8 cellular contexts compared by ENCODE assay signal in genomic region chr6:291148-291696, GRCh38. TPM values are rescaled to one million over a fixed set of nuclear protein-coding genes. Genes with fewer than 3 reads are reported as not detected.
DNase-seq lines count a peak whose midpoint lies in the region; ATAC-seq, FAIRE-seq and TF ChIP-seq lines count a peak whose summit lies in the region.

No MANE protein-coding gene starts in this region.

- H3K27ac ChIP-seq in H1 (ENCODE audit: low read depth, low read length), result peak overlapping the region; percentile 43; the same call in 1 of the 2 replicates
- H3K27ac ChIP-seq in neural progenitor cell, result no peak overlapping the region

- no peak for TF ChIP-seq EP300 in H1 (IDR thresholded peaks at IDR 0.05; ENCODE audit: borderline replicate concordance in 1 of 2, low read depth in 2 of 2, low read length in 2 of 2)

- no peak for ATAC-seq in HG03025 (IDR thresholded peaks at IDR 0.05; ENCODE audit: low FRiP score, unreplicated experiment)
- ATAC-seq in GM19023 (IDR thresholded peaks at IDR 0.05; ENCODE audit: unreplicated experiment), result no peak

- intact Hi-C loops in Caco-2 (cut with micrococcal nuclease; ENCODE audit: unreplicated experiment), result loop anchor here (5.0 kb wide), 1 partner anchor 41 kb away; no protein-coding TSS in a partner anchor

- H3K4me1 Mint-ChIP-seq in Caco-2 (ENCODE audit: low read depth, unreplicated experiment), result peaks cover 13% of the 10 kb centered on the region
- peaks cover 14% of the 10 kb centered on the region for H3K4me1 Mint-ChIP-seq in neural progenitor cell

- FAIRE-seq in H1 (lab: Jason Lieb, UNC), result no peak

- H3K56ac ChIP-seq in H1 (replicated peaks; ENCODE audit: insufficient read length, low read depth, low read length), result peak overlapping the region; percentile 60

- peak overlapping the region; percentile 76; the same call in 1 of the 2 replicates for H2AFZ ChIP-seq in H1 (ENCODE audit: low read length)
- H2AFZ ChIP-seq in neural progenitor cell (replicated peaks), result peak overlapping the region; percentile 52

- H3K9ac ChIP-seq in H1 (replicated peaks in 1 of 4; ENCODE audit: extremely low read depth in 1 of 4, low read depth in 3 of 4, low read length in 3 of 4), result 0 out of 7 replicates have a peak overlapping the region, but pooled peaks of 1 of the 4 experiments have one; percentile 42
- no peak overlapping the region for H3K9ac ChIP-seq in neural progenitor cell

- no peak overlapping the region for H2BK120ac ChIP-seq in H1 (replicated peaks; ENCODE audit: low read depth, low read length)

- no peak overlapping the region for H3K14ac ChIP-seq in H1 (ENCODE audit: insufficient read length)

- H3K23ac ChIP-seq in H1 (ENCODE audit: insufficient read length), result no peak overlapping the region

- WGBS in H1 (ENCODE audit: extremely low coverage in 1 of 2, insufficient coverage in 1 of 2, insufficient read length in 1 of 2, insufficient replicate concordance in 2 of 2, low coverage in 1 of 2, low lambda C conversion rate in 2 of 2, missing lambda C conversion rate in 1 of 2), 2 experiments, result 70% methylated on average over 8 of the region's 8 CpGs; no CpG with 5 or more reads in 1 of the 2 experiments

- TF ChIP-seq POLR2A in NB4 (IDR thresholded peaks at IDR 0.05; ENCODE audit: extremely low read depth, insufficient read length), result no peak
- TF ChIP-seq POLR2A in H1 (IDR thresholded peaks at IDR 0.05; ENCODE audit: control extremely low read depth in 1 of 2, low read depth in 2 of 2, low read length in 2 of 2), result no peak

- TF ChIP-seq CTCF in Caco-2 (IDR thresholded peaks at IDR 0.05; ENCODE audit: insufficient read depth in 1 of 2, low read depth in 1 of 2, low read length in 1 of 2, severe bottlenecking in 1 of 2, unreplicated experiment in 1 of 2), result no peak
- no peak for TF ChIP-seq CTCF in NB4 (IDR thresholded peaks at IDR 0.05; ENCODE audit: low read depth, low read length)
- no peak for TF ChIP-seq CTCF in H1 (IDR thresholded peaks at IDR 0.05; ENCODE audit: control extremely low read depth in 1 of 3, insufficient read depth in 1 of 3, low read depth in 1 of 3, low read length in 3 of 3)
- no peak for TF ChIP-seq CTCF in neural progenitor cell (IDR thresholded peaks at IDR 0.05)

- H3K27me3 ChIP-seq in Caco-2 (replicated peaks; ENCODE audit: control insufficient read depth, insufficient read depth, low read length), result no peaks in the 10 kb centered on the region
- H3K27me3 ChIP-seq in H1 (replicated peaks in 1 of 4; ENCODE audit: control insufficient read depth in 3 of 4, extremely low read depth in 1 of 4, insufficient read depth in 3 of 4, low read length in 3 of 4), result 0 out of 7 replicates have a peak, but pooled peaks cover 0 to 3% (median 0%) of the 10 kb centered on the region in 4 experiments
- no peaks in the 10 kb centered on the region for H3K27me3 ChIP-seq in neural progenitor cell

- 0 out of 2 replicates have a peak overlapping the region, but pooled peaks have one; percentile 66 for H4K8ac ChIP-seq in H1 (ENCODE audit: extremely low read depth, insufficient read depth, low read length)

- H3K79me1 ChIP-seq in H1 (ENCODE audit: low read depth, low read length), result no peaks in the 10 kb centered on the region

- H3K4me3 ChIP-seq in Caco-2 (ENCODE audit: low read depth, low read length) (peak overlapping the region; percentile 80), NB4 (ENCODE audit: low read depth, low read length) (peak overlapping the region; percentile 69), H1 (ENCODE audit: extremely low read depth in 1 of 4, insufficient read depth in 2 of 4, low read depth in 3 of 4, low read length in 4 of 4) (peak overlapping the region; percentile 47 to 66 (median 54)), neural progenitor cell (peak overlapping the region; percentile 60)

- H3K4me2 ChIP-seq in H1 (ENCODE audit: insufficient read depth in 1 of 2, low read depth in 2 of 2, low read length in 2 of 2) (peak overlapping the region; percentile 74 to 94), neural progenitor cell (peak overlapping the region; percentile 88)

- H2BK20ac ChIP-seq in H1 (ENCODE audit: low read length), result no peak overlapping the region

- H3K9me3 ChIP-seq in Caco-2, result no peaks in the 10 kb centered on the region
- peaks cover 28 to 79% of the 10 kb centered on the region in 2 experiments for H3K9me3 ChIP-seq in H1 (ENCODE audit: insufficient read depth in 2 of 2, low read depth in 1 of 2, low read length in 1 of 2)
- H3K9me3 ChIP-seq in neural progenitor cell (ENCODE audit: low read depth), result peaks cover 4% of the 10 kb centered on the region

- TSS peak; percentile 82 for BruUV-seq in Caco-2 (replicated peaks; lab: Mats Ljungman, UMichigan)

- H3K27ac Mint-ChIP-seq in Caco-2 (ENCODE audit: unreplicated experiment) (peak overlapping the region; percentile 18), neural progenitor cell (peak overlapping the region; percentile 71)

- H2BK15ac ChIP-seq in H1 (ENCODE audit: low read length), result no peak overlapping the region

- H4K20me1 ChIP-seq in H1 (replicated peaks in 1 of 2; ENCODE audit: control insufficient read depth in 1 of 2, insufficient read depth in 2 of 2, low read length in 2 of 2) (no peaks in the 10 kb centered on the region), neural progenitor cell (ENCODE audit: low read depth) (no peaks in the 10 kb centered on the region)

- no peak overlapping the region for H2BK5ac ChIP-seq in H1 (ENCODE audit: low read depth, low read length)

- POLR2A ChIA-PET in Caco-2 (lab: Charles Lee) (no interaction called here), H1 (lab: Charles Lee; ENCODE audit: partially characterized antibody) (interaction anchor here (0.7 kb wide), 1 partner anchor 64 kb away, joined by 3 read pairs; no protein-coding TSS in a partner anchor)

- DNase-seq in Caco-2 (peak in 1 of 2 experiments; percentile 20), NB4 (ENCODE audit: low read depth) (peak; percentile 33), H1 (ENCODE audit: low read depth in 1 of 2, low spot score in 2 of 2) (peak in 1 of 2 experiments; percentile 42), neural progenitor cell (ENCODE audit: low spot score) (no peak), NCI-H2171 (lab: John Stamatoyannopoulos, UW) (no peak), medulla oblongata (ENCODE audit: extremely low spot score) (no peak)

- no peak overlapping the region for H4K5ac ChIP-seq in H1 (ENCODE audit: insufficient read length, low read depth, low read length)

- peak overlapping the region; percentile 64; the same call in 1 of the 2 replicates for H3K18ac ChIP-seq in H1 (ENCODE audit: extremely low read depth, low read length)

- H2BK12ac ChIP-seq in H1 (ENCODE audit: low read depth, low read length), result no peak overlapping the region

- H3K36me3 ChIP-seq in Caco-2 (ENCODE audit: control insufficient read depth, insufficient read depth, low read length) (no peaks in the 10 kb centered on the region), H1 (ENCODE audit: control insufficient read depth in 2 of 4, insufficient read depth in 4 of 4, low read length in 3 of 4) (no peaks in the 10 kb centered on the region), neural progenitor cell (no peaks in the 10 kb centered on the region)

- no peak for TF ChIP-seq RAD21 in H1 (IDR thresholded peaks at IDR 0.05 in 1 of 2, conservative IDR thresholded peaks at IDR 0.05 in 1 of 2; ENCODE audit: low read depth in 2 of 2, low read length in 2 of 2)

- CTCF ChIA-PET in Caco-2 (lab: Charles Lee) (no interaction called here), H1 (lab: Charles Lee; ENCODE audit: partially characterized antibody) (interaction anchor here (1.0 kb wide), 1 partner anchor 102 kb away, joined by 3 read pairs; no protein-coding TSS in a partner anchor)

- H3K79me2 ChIP-seq in H1 (ENCODE audit: control insufficient read depth in 1 of 2, insufficient read depth in 2 of 2, low read length in 2 of 2) (peaks cover 4 to 13% of the 10 kb centered on the region in 2 experiments; a peak in 1 of 4 replicates), neural progenitor cell (ENCODE audit: low read depth) (peaks cover 21% of the 10 kb centered on the region)

- H3K4me1 ChIP-seq in Caco-2 (no peaks in the 10 kb centered on the region), H1 (replicated peaks in 1 of 4; ENCODE audit: control insufficient read depth in 3 of 4, insufficient read depth in 4 of 4, low read length in 3 of 4) (peaks cover 0 to 2% (median 0%) of the 10 kb centered on the region in 4 experiments; a peak in 5 of 7 replicates), neural progenitor cell (peaks cover 9% of the 10 kb centered on the region)

- H3K4me3 Mint-ChIP-seq in Caco-2 (ENCODE audit: unreplicated experiment) (peak overlapping the region; percentile 80), neural progenitor cell (peak overlapping the region; percentile 84)

- peaks cover 13% of the 10 kb centered on the region for H3K23me2 ChIP-seq in H1 (ENCODE audit: low read depth, low read length)

- no peak overlapping the region for H2AK5ac ChIP-seq in H1 (ENCODE audit: low read depth, low read length)

- no peaks in the 10 kb centered on the region for H3K9me3 Mint-ChIP-seq in Caco-2 (ENCODE audit: unreplicated experiment)
- peaks cover 20% of the 10 kb centered on the region for H3K9me3 Mint-ChIP-seq in neural progenitor cell

- H3K36me3 Mint-ChIP-seq in Caco-2 (ENCODE audit: insufficient read depth, unreplicated experiment) (no peaks in the 10 kb centered on the region), neural progenitor cell (no peaks in the 10 kb centered on the region)

- peaks cover 23% of the 10 kb centered on the region for H3F3A ChIP-seq in neural progenitor cell (ENCODE audit: low read depth)

- peaks cover 13% of the 10 kb centered on the region for H3K27me3 Mint-ChIP-seq in Caco-2 (ENCODE audit: insufficient read depth, unreplicated experiment)
- peaks cover 6% of the 10 kb centered on the region for H3K27me3 Mint-ChIP-seq in neural progenitor cell (ENCODE audit: insufficient read depth, low read depth)

- H3K4ac ChIP-seq in H1 (replicated peaks; ENCODE audit: insufficient read length, low read depth, low read length), result no peak overlapping the region

- no peak overlapping the region for H4K91ac ChIP-seq in H1 (replicated peaks; ENCODE audit: insufficient read length, low read length)

TF ChIP-seq in H1, 55 proteins besides CTCF, POLR2A, EP300 and RAD21 (continues in another document):
- TF ChIP-seq POU5F1 (IDR thresholded peaks at IDR 0.05; ENCODE audit: low read depth, low read length), result no peak
- no peak for TF ChIP-seq EGR1 (IDR thresholded peaks at IDR 0.05; ENCODE audit: borderline replicate concordance, low read depth, low read length)
- no peak for TF ChIP-seq BACH1 (IDR thresholded peaks at IDR 0.05; ENCODE audit: low read length)

RNA-seq across cellular contexts. Expression of gene DUSP22, which starts 1.1 kb away (rescaled TPM):
- total RNA-seq in Caco-2 (2022) (17.5 and 18.6 TPM in 2 replicates), neural progenitor cell (ENCODE audit: low replicate concordance) (40.0 and 51.3 TPM in 2 replicates)
- 29.8 and 32.4 TPM in 2 replicates for total RNA-seq in H1 (2021; fragmentation: NEBNext Ultra II Directional; extraction: Animal tissue kit (Norgen Biotek cat#: 25700))
- polyA plus RNA-seq in H1 (2011; rRNA removed), result 15.5 and 27.2 TPM in 2 replicates
- polyA plus RNA-seq in H1 (2011; cell fraction: cytosol; rRNA removed), result 24.9 TPM
- polyA plus RNA-seq in H1 (2011; cell fraction: nucleus; rRNA removed), result 31.8 TPM
- polyA plus RNA-seq in H1 (2012, experiment 1 of 2), result 25.3 to 32.8 TPM (median 28.0 TPM) in 4 replicates
- polyA plus RNA-seq in H1 (2012, experiment 2 of 2), result 25.0 TPM
- 16.8 TPM for polyA plus RNA-seq in H1 (2013, experiment 1 of 2)
- polyA plus RNA-seq in H1 (2013, experiment 2 of 2), result 17.0 TPM
- 19.7 and 20.7 TPM in 2 replicates for polyA minus RNA-seq in H1 (2011; rRNA and poly(A)+ RNA removed)
- 8.5 TPM for polyA minus RNA-seq in H1 (2011; cell fraction: cytosol; rRNA and poly(A)+ RNA removed)
- 19.9 TPM for polyA minus RNA-seq in H1 (2011; cell fraction: nucleus; rRNA and poly(A)+ RNA removed)
